ENCODE assay signal across 8 cellular contexts in the genomic region with DNA sequence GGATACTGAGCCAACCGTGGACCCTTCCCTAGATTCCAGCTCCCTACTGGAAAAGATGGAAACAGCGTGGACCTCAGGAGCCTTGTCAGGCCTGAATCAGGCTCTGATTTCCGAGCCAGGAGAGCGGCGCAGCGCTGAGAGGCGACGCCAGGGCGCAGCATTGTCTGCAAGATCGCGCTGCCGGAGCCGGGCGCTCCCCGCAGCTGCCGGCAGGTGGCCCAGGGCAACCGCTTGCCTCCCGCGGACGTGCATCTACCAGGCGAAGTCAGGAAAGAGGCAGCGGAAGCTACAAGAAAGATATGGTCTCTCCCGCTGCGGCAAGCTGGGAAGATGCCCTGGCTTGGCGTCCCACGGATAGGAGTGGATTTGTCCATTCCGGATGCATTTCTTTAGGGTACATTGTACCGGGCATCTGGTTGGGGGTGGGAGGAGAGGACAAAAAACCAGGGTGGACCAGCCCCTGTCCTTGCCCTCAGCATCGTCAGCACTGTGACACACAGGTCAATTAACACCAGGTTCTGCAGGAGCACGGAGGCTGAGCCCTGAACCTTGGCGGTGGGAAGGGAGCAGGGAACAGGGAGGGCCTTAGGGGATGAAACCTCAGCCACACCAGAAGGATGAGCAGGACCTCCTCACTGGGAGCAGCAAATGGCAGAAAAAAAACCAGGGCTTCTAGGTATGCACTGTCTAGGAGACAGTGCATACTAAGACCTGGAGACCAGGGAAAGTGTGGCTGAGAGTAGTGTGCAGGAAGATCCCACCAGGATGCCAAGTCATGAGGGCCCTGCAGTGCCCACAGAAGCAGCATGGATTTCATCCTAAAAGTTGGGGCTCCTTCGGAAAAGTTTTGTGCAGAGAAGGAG. TPM values are rescaled to one million over a fixed set of nuclear protein-coding genes. Genes with fewer than 3 reads are reported as not detected.
DNase-seq lines count a peak whose midpoint lies in the region; ATAC-seq and TF ChIP-seq lines count a peak whose summit lies in the region.

No MANE protein-coding gene starts in this region.

- ATAC-seq in omental fat pad (ENCODE audit: low FRiP score) (peak; percentile 71), thoracic aorta (ENCODE audit: insufficient number of reproducible peaks, low FRiP score, low read depth) (peak; percentile 41)

- in situ Hi-C loops in HAP-1 (cut with MboI; ENCODE audit: low sequenced_read_pairs): loop anchor here (5.0 kb wide), 1 partner anchor 163 kb away; no protein-coding TSS in a partner anchor

- H3K4me1 ChIP-seq in HAP-1 (no peaks in the 10 kb centered on the region; the same call in 1 of the 2 replicates), thoracic aorta (ENCODE audit: control insufficient read depth in 1 of 2, low read depth in 2 of 2) (peaks cover 0 to 3% of the 10 kb centered on the region in 2 donors)

- H3K4me3 ChIP-seq in HAP-1 (no peak overlapping the region), MG63 (no peak overlapping the region), thoracic aorta (peak overlapping the region; percentile 26)

- H3K36me3 ChIP-seq in HAP-1 (replicated peaks) (peaks cover 9% of the 10 kb centered on the region), MG63 (peaks cover 2% of the 10 kb centered on the region; the same call in 1 of the 2 replicates), thoracic aorta (no peaks in the 10 kb centered on the region)

- DNase-seq in GF-D8 (lab: John Stamatoyannopoulos, UW): peak; percentile 22
- peak; percentile 80 to 88 for DNase-seq in HAP-1 (ENCODE audit: low spot score in 2 of 2)
- DNase-seq in MG63: peak; percentile 85
- peak; percentile 84 for DNase-seq in SIG-M5 treated with dmso at 0.1 percent for 504 hours (lab: John Stamatoyannopoulos, UW; ENCODE audit: unreplicated experiment)
- DNase-seq in activated gamma-delta T cell (lab: John Stamatoyannopoulos, UW): peak; percentile 61
- DNase-seq in foreskin melanocyte: peak; percentile 74
- DNase-seq in omental fat pad (ENCODE audit: low spot score): peak; percentile 29
- DNase-seq in thoracic aorta (ENCODE audit: low spot score): peak; percentile 15

- no peaks in the 10 kb centered on the region for H3K27me3 ChIP-seq in HAP-1 (ENCODE audit: low read depth)
- no peaks in the 10 kb centered on the region for H3K27me3 ChIP-seq in MG63
- no peaks in the 10 kb centered on the region for H3K27me3 ChIP-seq in thoracic aorta (replicated peaks; ENCODE audit: insufficient read depth)

- TF ChIP-seq CTCF in omental fat pad (IDR thresholded peaks at IDR 0.05): peak in 2 of 3 donors; percentile 42 to 85
- TF ChIP-seq CTCF in thoracic aorta (IDR thresholded peaks at IDR 0.05): peak; percentile 94

- no peak overlapping the region for H3K27ac ChIP-seq in thoracic aorta

- no peaks in the 10 kb centered on the region for H3K9me3 ChIP-seq in HAP-1
- no peaks in the 10 kb centered on the region for H3K9me3 ChIP-seq in MG63
- no peaks in the 10 kb centered on the region for H3K9me3 ChIP-seq in thoracic aorta

RNA-seq across cellular contexts. Expression of a gene that starts 55.9 kb away (rescaled TPM):
- total RNA-seq in MG63 (2014; rRNA removed; shearing (Covaris generic); ENCODE audit: low replicate concordance): 147 and 190 TPM in 2 replicates
- total RNA-seq in omental fat pad (10 to 100 TPM; 18.8 to 32.6 (median 23.7) TPM), thoracic aorta (10 to 100 TPM; 22.9 to 50.8 TPM)

Comparison
In these comparisons a context has a peak if more than half of its experiments do, and no peak if none do; other contexts are left out.
1. DNase-seq: peak in every context shown above with its lines; median percentile 85 in MG63; 84 in HAP-1; 84 in SIG-M5 treated with dmso at 0.1 percent for 504 hours; 74 in foreskin melanocyte; 61 in activated gamma-delta T cell; 29 in omental fat pad; 22 in GF-D8; 15 in thoracic aorta.